In the genomic region with DNA sequence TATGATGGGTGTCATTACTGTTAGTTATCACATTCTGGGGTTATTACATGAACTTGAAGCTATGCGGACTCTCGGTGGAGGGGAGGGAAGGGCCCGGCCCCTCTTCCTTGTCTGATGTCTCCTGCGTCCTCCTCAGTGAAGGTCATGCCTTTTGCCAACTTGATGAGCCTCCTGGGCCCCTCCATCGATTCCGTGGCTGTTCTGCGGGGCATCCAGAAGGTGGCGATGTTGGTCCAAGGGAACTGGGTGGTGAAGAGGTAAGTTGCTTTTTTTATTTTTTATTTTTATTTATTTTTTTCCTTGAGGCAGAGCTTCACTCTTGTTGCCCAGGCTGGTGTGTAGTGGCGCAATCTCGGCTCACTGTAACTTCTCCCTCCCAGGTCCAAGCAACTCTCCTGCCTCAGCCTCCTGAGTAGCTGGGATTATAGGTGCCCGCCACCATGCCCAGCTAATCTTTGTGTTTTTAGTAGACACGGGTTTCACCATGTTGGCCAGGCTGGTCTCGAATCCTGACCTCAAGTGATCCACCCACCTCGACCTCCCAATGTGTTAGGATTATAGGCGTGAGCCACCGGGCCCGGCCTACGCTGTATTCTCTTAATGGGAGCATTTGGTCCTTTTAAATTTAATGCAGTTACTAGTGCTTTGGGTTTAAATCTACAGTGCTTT, we compare ENCODE assay signal across 1 cellular context.
TF ChIP-seq lines count a peak whose summit lies in the region.

No MANE protein-coding gene starts in this region.

TF ChIP-seq in H1, 55 proteins besides CTCF, POLR2A, EP300 and RAD21:
- TF ChIP-seq ASH2L (IDR thresholded peaks at IDR 0.05; ENCODE audit: low read length) (no peak), KDM5A (IDR thresholded peaks at IDR 0.05; ENCODE audit: low read length) (no peak), NRF1 (IDR thresholded peaks at IDR 0.05; ENCODE audit: low read depth, low read length) (no peak), YY1 (IDR thresholded peaks at IDR 0.05; ENCODE audit: low read depth, low read length) (0 out of 2 replicates have a peak, but pooled peaks have one; percentile 11)
